In the genomic region with DNA sequence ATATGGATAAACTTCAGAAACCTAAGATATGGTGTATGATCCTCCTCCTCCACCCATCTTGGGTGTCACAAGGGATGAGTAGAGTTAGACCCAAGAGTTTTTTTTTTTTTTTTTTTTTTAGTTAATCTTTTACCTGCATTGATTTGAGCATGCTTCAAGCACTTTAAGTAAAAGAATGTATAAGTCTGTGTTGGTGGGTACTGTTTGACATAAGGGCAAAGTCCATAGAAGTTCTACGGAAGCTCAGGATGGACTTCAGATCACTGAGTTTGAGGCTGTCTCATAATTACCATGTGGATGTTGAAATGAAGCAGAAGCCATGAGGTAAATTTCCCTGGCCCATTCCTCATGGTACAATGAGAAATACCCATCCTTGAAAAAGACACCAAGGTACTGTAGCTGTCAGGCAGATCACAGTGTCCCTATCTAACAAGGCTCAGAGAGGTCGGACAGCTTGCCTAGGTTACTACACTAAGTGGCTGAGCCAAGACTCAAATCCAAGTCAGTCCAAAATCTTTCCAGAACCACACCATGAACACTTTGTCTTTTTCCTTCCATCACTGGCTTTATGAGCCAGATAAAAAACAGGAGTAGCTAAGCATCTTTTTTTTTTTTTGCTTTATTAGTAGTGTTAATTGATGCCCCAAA, we compare ENCODE assay signal across 1 cellular context.
A peak's percentile ranks its signal among the peaks of the same experiment; 100 is the strongest.
TF ChIP-seq lines count a peak whose summit lies in the region.

No MANE protein-coding gene starts in this region.

TF ChIP-seq in HepG2, 621 proteins besides CTCF, POLR2A, EP300 and RAD21 (continued from another document and continues in another):
- TF ChIP-seq, protein P1, sequence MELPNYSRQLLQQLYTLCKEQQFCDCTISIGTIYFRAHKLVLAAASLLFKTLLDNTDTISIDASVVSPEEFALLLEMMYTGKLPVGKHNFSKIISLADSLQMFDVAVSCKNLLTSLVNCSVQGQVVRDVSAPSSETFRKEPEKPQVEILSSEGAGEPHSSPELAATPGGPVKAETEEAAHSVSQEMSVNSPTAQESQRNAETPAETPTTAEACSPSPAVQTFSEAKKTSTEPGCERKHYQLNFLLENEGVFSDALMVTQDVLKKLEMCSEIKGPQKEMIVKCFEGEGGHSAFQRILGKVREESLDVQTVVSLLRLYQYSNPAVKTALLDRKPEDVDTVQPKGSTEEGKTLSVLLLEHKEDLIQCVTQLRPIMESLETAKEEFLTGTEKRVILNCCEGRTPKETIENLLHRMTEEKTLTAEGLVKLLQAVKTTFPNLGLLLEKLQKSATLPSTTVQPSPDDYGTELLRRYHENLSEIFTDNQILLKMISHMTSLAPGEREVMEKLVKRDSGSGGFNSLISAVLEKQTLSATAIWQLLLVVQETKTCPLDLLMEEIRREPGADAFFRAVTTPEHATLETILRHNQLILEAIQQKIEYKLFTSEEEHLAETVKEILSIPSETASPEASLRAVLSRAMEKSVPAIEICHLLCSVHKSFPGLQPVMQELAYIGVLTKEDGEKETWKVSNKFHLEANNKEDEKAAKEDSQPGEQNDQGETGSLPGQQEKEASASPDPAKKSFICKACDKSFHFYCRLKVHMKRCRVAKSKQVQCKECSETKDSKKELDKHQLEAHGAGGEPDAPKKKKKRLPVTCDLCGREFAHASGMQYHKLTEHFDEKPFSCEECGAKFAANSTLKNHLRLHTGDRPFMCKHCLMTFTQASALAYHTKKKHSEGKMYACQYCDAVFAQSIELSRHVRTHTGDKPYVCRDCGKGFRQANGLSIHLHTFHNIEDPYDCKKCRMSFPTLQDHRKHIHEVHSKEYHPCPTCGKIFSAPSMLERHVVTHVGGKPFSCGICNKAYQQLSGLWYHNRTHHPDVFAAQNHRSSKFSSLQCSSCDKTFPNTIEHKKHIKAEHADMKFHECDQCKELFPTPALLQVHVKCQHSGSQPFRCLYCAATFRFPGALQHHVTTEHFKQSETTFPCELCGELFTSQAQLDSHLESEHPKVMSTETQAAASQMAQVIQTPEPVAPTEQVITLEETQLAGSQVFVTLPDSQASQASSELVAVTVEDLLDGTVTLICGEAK (IDR thresholded peaks at IDR 0.05), result no peak
- TF ChIP-seq, protein P1 (CRISPR knock-in tag; IDR thresholded peaks at IDR 0.05), result peak; percentile 41; the same call in 1 of the 2 replicates
- no peak for TF ChIP-seq ZBTB7A (CRISPR knock-in tag; IDR thresholded peaks at IDR 0.05)
- TF ChIP-seq ZNF557 (CRISPR knock-in tag; IDR thresholded peaks at IDR 0.05), result no peak
- no peak for TF ChIP-seq ZNF556 (CRISPR knock-in tag; IDR thresholded peaks at IDR 0.05; ENCODE audit: borderline replicate concordance)
- TF ChIP-seq ZNF569 (CRISPR knock-in tag; IDR thresholded peaks at IDR 0.05; ENCODE audit: borderline replicate concordance), result no peak
- TF ChIP-seq, protein P2, sequence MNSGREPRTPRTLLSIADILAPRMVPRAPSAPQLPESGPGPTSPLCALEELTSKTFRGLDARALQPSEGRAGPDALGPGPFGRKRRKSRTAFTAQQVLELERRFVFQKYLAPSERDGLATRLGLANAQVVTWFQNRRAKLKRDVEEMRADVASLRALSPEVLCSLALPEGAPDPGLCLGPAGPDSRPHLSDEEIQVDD (CRISPR knock-in tag; IDR thresholded peaks at IDR 0.05; ENCODE audit: borderline replicate concordance), result no peak
- no peak for TF ChIP-seq KMT2A (CRISPR knock-in tag; IDR thresholded peaks at IDR 0.05)
- TF ChIP-seq, protein P3, sequence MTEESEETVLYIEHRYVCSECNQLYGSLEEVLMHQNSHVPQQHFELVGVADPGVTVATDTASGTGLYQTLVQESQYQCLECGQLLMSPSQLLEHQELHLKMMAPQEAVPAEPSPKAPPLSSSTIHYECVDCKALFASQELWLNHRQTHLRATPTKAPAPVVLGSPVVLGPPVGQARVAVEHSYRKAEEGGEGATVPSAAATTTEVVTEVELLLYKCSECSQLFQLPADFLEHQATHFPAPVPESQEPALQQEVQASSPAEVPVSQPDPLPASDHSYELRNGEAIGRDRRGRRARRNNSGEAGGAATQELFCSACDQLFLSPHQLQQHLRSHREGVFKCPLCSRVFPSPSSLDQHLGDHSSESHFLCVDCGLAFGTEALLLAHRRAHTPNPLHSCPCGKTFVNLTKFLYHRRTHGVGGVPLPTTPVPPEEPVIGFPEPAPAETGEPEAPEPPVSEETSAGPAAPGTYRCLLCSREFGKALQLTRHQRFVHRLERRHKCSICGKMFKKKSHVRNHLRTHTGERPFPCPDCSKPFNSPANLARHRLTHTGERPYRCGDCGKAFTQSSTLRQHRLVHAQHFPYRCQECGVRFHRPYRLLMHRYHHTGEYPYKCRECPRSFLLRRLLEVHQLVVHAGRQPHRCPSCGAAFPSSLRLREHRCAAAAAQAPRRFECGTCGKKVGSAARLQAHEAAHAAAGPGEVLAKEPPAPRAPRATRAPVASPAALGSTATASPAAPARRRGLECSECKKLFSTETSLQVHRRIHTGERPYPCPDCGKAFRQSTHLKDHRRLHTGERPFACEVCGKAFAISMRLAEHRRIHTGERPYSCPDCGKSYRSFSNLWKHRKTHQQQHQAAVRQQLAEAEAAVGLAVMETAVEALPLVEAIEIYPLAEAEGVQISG (CRISPR knock-in tag; IDR thresholded peaks at IDR 0.05), result peak; percentile 24; the same call in 1 of the 2 replicates
- no peak for TF ChIP-seq XBP1 (CRISPR knock-in tag; IDR thresholded peaks at IDR 0.05)
- no peak for TF ChIP-seq FLYWCH1 (CRISPR knock-in tag; IDR thresholded peaks at IDR 0.05)
- no peak for TF ChIP-seq PHF5A (CRISPR knock-in tag; IDR thresholded peaks at IDR 0.05; ENCODE audit: low read depth, unreplicated experiment)
- TF ChIP-seq KLF15 (CRISPR knock-in tag; IDR thresholded peaks at IDR 0.05; ENCODE audit: borderline replicate concordance), result no peak
- TF ChIP-seq PRMT3 (CRISPR knock-in tag; IDR thresholded peaks at IDR 0.05; ENCODE audit: borderline replicate concordance, low read depth), result no peak
- no peak for TF ChIP-seq ZNF350 (CRISPR knock-in tag; IDR thresholded peaks at IDR 0.05; ENCODE audit: borderline replicate concordance, low read depth)
- TF ChIP-seq BRD4 (CRISPR knock-in tag; IDR thresholded peaks at IDR 0.05), result no peak
- TF ChIP-seq NR2F6 (IDR thresholded peaks at IDR 0.05), result peak; percentile 64
- TF ChIP-seq NR2F6 (CRISPR knock-in tag; IDR thresholded peaks at IDR 0.05), result peak; percentile 67
- no peak for TF ChIP-seq CC2D1A (CRISPR knock-in tag; IDR thresholded peaks at IDR 0.05)
- no peak for TF ChIP-seq ZNF614 (CRISPR knock-in tag; IDR thresholded peaks at IDR 0.05; ENCODE audit: borderline replicate concordance)
- TF ChIP-seq, protein P4, sequence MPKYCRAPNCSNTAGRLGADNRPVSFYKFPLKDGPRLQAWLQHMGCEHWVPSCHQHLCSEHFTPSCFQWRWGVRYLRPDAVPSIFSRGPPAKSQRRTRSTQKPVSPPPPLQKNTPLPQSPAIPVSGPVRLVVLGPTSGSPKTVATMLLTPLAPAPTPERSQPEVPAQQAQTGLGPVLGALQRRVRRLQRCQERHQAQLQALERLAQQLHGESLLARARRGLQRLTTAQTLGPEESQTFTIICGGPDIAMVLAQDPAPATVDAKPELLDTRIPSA (CRISPR knock-in tag; IDR thresholded peaks at IDR 0.05; ENCODE audit: borderline replicate concordance), result no peak
- no peak for TF ChIP-seq HMGA1 (CRISPR knock-in tag; conservative IDR thresholded peaks at IDR 0.05)
- TF ChIP-seq, protein P5, sequence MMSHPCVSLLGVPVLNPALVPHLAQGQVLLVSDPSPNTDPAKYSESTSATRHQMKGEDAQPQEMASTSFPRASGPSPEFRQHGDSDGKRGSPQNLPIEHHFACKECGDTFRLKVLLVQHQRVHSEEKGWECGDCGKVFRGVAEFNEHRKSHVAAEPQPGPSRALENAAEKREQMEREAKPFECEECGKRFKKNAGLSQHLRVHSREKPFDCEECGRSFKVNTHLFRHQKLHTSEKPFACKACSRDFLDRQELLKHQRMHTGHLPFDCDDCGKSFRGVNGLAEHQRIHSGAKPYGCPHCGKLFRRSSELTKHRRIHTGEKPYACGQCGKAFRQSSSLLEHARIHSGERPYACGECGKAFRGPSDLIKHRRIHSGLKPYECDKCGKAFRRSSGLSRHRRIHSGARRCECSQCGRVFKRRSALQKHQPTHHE (CRISPR knock-in tag; IDR thresholded peaks at IDR 0.05; ENCODE audit: borderline replicate concordance), result no peak
- TF ChIP-seq SPEN (CRISPR knock-in tag; IDR thresholded peaks at IDR 0.05; ENCODE audit: low read depth), result no peak
- no peak for TF ChIP-seq SMAD9 (CRISPR knock-in tag; IDR thresholded peaks at IDR 0.05)
- TF ChIP-seq ZNF382 (CRISPR knock-in tag; IDR thresholded peaks at IDR 0.05; ENCODE audit: borderline replicate concordance), result no peak
- TF ChIP-seq, protein P6, sequence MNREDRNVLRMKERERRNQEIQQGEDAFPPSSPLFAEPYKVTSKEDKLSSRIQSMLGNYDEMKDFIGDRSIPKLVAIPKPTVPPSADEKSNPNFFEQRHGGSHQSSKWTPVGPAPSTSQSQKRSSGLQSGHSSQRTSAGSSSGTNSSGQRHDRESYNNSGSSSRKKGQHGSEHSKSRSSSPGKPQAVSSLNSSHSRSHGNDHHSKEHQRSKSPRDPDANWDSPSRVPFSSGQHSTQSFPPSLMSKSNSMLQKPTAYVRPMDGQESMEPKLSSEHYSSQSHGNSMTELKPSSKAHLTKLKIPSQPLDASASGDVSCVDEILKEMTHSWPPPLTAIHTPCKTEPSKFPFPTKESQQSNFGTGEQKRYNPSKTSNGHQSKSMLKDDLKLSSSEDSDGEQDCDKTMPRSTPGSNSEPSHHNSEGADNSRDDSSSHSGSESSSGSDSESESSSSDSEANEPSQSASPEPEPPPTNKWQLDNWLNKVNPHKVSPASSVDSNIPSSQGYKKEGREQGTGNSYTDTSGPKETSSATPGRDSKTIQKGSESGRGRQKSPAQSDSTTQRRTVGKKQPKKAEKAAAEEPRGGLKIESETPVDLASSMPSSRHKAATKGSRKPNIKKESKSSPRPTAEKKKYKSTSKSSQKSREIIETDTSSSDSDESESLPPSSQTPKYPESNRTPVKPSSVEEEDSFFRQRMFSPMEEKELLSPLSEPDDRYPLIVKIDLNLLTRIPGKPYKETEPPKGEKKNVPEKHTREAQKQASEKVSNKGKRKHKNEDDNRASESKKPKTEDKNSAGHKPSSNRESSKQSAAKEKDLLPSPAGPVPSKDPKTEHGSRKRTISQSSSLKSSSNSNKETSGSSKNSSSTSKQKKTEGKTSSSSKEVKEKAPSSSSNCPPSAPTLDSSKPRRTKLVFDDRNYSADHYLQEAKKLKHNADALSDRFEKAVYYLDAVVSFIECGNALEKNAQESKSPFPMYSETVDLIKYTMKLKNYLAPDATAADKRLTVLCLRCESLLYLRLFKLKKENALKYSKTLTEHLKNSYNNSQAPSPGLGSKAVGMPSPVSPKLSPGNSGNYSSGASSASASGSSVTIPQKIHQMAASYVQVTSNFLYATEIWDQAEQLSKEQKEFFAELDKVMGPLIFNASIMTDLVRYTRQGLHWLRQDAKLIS (CRISPR knock-in tag; IDR thresholded peaks at IDR 0.05), result no peak
- TF ChIP-seq CEBPB (IDR thresholded peaks at IDR 0.05; ENCODE audit: borderline replicate concordance, low read depth, low read length), result peak; percentile 73
- TF ChIP-seq THAP11 (CRISPR knock-in tag; IDR thresholded peaks at IDR 0.05), result peak; percentile 77
- TF ChIP-seq HOXA7 (CRISPR knock-in tag; IDR thresholded peaks at IDR 0.05), result no peak
- TF ChIP-seq, protein P7, sequence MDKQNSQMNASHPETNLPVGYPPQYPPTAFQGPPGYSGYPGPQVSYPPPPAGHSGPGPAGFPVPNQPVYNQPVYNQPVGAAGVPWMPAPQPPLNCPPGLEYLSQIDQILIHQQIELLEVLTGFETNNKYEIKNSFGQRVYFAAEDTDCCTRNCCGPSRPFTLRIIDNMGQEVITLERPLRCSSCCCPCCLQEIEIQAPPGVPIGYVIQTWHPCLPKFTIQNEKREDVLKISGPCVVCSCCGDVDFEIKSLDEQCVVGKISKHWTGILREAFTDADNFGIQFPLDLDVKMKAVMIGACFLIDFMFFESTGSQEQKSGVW (CRISPR knock-in tag; IDR thresholded peaks at IDR 0.05; ENCODE audit: borderline replicate concordance), result no peak
- no peak for TF ChIP-seq ZNF850 (CRISPR knock-in tag; conservative IDR thresholded peaks at IDR 0.05)
- TF ChIP-seq ZNF670 (CRISPR knock-in tag; IDR thresholded peaks at IDR 0.05; ENCODE audit: borderline replicate concordance), result peak; percentile 47; the same call in 1 of the 2 replicates
- no peak for TF ChIP-seq PHF8 (CRISPR knock-in tag; IDR thresholded peaks at IDR 0.05)
- TF ChIP-seq, protein P8, sequence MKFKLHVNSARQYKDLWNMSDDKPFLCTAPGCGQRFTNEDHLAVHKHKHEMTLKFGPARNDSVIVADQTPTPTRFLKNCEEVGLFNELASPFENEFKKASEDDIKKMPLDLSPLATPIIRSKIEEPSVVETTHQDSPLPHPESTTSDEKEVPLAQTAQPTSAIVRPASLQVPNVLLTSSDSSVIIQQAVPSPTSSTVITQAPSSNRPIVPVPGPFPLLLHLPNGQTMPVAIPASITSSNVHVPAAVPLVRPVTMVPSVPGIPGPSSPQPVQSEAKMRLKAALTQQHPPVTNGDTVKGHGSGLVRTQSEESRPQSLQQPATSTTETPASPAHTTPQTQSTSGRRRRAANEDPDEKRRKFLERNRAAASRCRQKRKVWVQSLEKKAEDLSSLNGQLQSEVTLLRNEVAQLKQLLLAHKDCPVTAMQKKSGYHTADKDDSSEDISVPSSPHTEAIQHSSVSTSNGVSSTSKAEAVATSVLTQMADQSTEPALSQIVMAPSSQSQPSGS (CRISPR knock-in tag; IDR thresholded peaks at IDR 0.05), result peak; percentile 81
- TF ChIP-seq TEAD2 (CRISPR knock-in tag; IDR thresholded peaks at IDR 0.05), result no peak
- TF ChIP-seq SP2 (CRISPR knock-in tag; IDR thresholded peaks at IDR 0.05), result no peak
- TF ChIP-seq CREM (IDR thresholded peaks at IDR 0.05), result peak; percentile 64; the same call in 1 of the 2 replicates
- no peak for TF ChIP-seq CREM (CRISPR knock-in tag; IDR thresholded peaks at IDR 0.05)
